ENCODE assay signal across 25 cellular contexts in genomic region chr21:15688016-15688415, GRCh38.
"Had no signal": no experiment of that assay in that cellular context is flagged by ENCODE, and none has a peak within 500 bp of the region (broad histone marks: within the 10 kb centered on the region; RNA-seq: fewer than 3 reads in every experiment).

No MANE protein-coding gene starts in this region.

- H3K36me3 Mint-ChIP-seq: stimulated activated memory B cell treated with anti-CD40 and anti-IgM and Interleukin-4, amounts not matched to agents 10 μg/mL and 1 μg/mL and 100 μg/mL, for 72 hours had no signal

- H3K4me1 Mint-ChIP-seq: activated B cell treated with CpG ODN at 0.5 μM for 24 hours, nephron, T-helper 17 cell had no signal

- H3K27ac ChIP-seq: coronary artery, esophagus squamous epithelium, gastrocnemius medialis, parathyroid adenoma, skin epidermis, stomach, suprapubic skin, tibial nerve had no signal

- DNase-seq: activated B cell treated with CpG ODN at 0.5 μM for 24 hours; activated CD4-positive, alpha-beta T cell treated with anti-CD3 and anti-CD28 coated beads for 4 hours; activated CD4-positive, alpha-beta T cell treated with anti-CD3 and anti-CD28 coated beads, Interleukin-2, amount 50 U/mL, for 48 hours; activated effector memory CD4-positive, alpha-beta T cell treated with anti-CD3 and anti-CD28 coated beads, Interleukin-2, amount 50 U/mL, for 16 hours; activated naive CD4-positive, alpha-beta T cell treated with anti-CD3 and anti-CD28 coated beads, Interleukin-2, amount 50 U/mL, for 16 hours; aorta; central memory CD4-positive, alpha-beta T cell; esophagus squamous epithelium; gastrocnemius medialis; hypothalamus; left ventricle myocardium superior; midbrain; right cardiac atrium; stimulated activated CD4-positive, alpha-beta T cell treated with anti-CD3 and anti-CD28 coated beads, Interleukin-2, amount 100 ng/mL, for 24 hours; stomach; T-helper 17 cell had no signal

- ATAC-seq: gastrocnemius medialis; left ventricle myocardium superior; right cardiac atrium; stimulated activated memory B cell treated with anti-CD40 and anti-IgM and Interleukin-4, amounts not matched to agents 10 μg/mL and 1 μg/mL and 100 μg/mL, for 72 hours; T-helper 17 cell had no signal

- H3K4me3 ChIP-seq: coronary artery, esophagus squamous epithelium, gastrocnemius medialis, skin epidermis, stomach, suprapubic skin, tibial nerve had no signal

- FAIRE-seq: islet of Langerhans had no signal

- H3K36me3 ChIP-seq: esophagus squamous epithelium, gastrocnemius medialis, neutrophil, stomach, suprapubic skin, tibial nerve had no signal

- H2AFZ ChIP-seq: parathyroid adenoma had no signal

- H3K4me3 Mint-ChIP-seq: activated B cell treated with CpG ODN at 0.5 μM for 24 hours; nephron; stimulated activated memory B cell treated with anti-CD40 and anti-IgM and Interleukin-4, amounts not matched to agents 10 μg/mL and 1 μg/mL and 100 μg/mL, for 72 hours; T-helper 17 cell had no signal

- H3K79me2 ChIP-seq: parathyroid adenoma had no signal

- H3K4me1 ChIP-seq: gastrocnemius medialis, parathyroid adenoma, suprapubic skin had no signal

- H3K9ac ChIP-seq: parathyroid adenoma had no signal

- H3K9me3 ChIP-seq: esophagus squamous epithelium, gastrocnemius medialis, neutrophil, stomach, suprapubic skin, tibial nerve had no signal

- H3K9me3 Mint-ChIP-seq: activated B cell treated with CpG ODN at 0.5 μM for 24 hours; stimulated activated memory B cell treated with anti-CD40 and anti-IgM and Interleukin-4, amounts not matched to agents 10 μg/mL and 1 μg/mL and 100 μg/mL, for 72 hours had no signal

- H3K27ac Mint-ChIP-seq: activated B cell treated with CpG ODN at 0.5 μM for 24 hours; nephron; stimulated activated memory B cell treated with anti-CD40 and anti-IgM and Interleukin-4, amounts not matched to agents 10 μg/mL and 1 μg/mL and 100 μg/mL, for 72 hours; T-helper 17 cell had no signal

- H3K27me3 ChIP-seq: esophagus squamous epithelium, gastrocnemius medialis, neutrophil, stomach, suprapubic skin, tibial nerve had no signal
